21 cellular contexts compared by ENCODE assay signal in the genomic region with DNA sequence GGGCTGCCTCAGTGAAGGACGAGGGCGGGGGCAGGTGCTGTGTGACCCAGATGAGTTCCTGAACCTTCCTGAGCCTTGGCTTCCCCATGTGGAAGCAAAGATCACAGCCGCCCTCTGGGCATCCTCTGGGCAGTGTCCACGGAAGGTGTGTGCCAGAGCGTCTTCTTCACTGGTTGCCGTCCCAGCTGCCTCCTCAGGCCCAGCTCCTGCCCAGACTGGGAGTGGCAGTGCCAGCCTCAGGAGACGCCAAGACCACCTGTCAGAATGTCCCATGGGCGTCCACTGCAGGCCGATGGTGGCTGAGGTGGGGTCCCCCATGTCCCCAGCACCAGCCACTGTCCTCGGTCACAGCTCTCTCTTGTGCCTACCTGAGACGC. TPM values are rescaled to one million over a fixed set of nuclear protein-coding genes. Genes with fewer than 3 reads are reported as not detected.
DNase-seq lines count a peak whose midpoint lies in the region; ATAC-seq and TF ChIP-seq lines count a peak whose summit lies in the region.
"Had no signal": no experiment of that assay in that cellular context is flagged by ENCODE, and none has a peak within 500 bp of the region (broad histone marks: within the 10 kb centered on the region; RNA-seq: fewer than 3 reads in every experiment).

No MANE protein-coding gene starts in this region.

- no peak overlapping the region for H4K5ac ChIP-seq in H9 (ENCODE audit: insufficient read length, low read depth, low read length)

- H3K27me3 ChIP-seq in right lobe of liver (no peaks in the 10 kb centered on the region), vagina (no peaks in the 10 kb centered on the region), H9 (ENCODE audit: insufficient read depth, low read length) (no peaks in the 10 kb centered on the region)

- H3K56ac ChIP-seq in H9 (ENCODE audit: insufficient read length, low read depth, low read length) = no peak overlapping the region

- H4K20me1 ChIP-seq in H9 (ENCODE audit: control insufficient read depth, insufficient read depth, insufficient read length) = peaks cover 2% of the 10 kb centered on the region

- DNase-seq in activated CD8-positive, alpha-beta memory T cell treated with anti-CD3 and anti-CD28 coated beads, Interleukin-2, amount 50 U/mL, for 4 hours = peak; percentile 11
- DNase-seq in activated CD8-positive, alpha-beta memory T cell treated with anti-CD3 and anti-CD28 coated beads, Interleukin-2, amount 50 U/mL, for 48 hours = no peak
- DNase-seq in WTC11 (ENCODE audit: low spot score) (no peak), right lobe of liver (peak in 2 of 3 donors; percentile 9 to 49), vagina (ENCODE audit: extremely low spot score in 2 of 2) (no peak), NCI-H2227 (lab: John Stamatoyannopoulos, UW; ENCODE audit: unreplicated experiment) (no peak), KBM-7 (no peak), H9 (no peak)
- DNase-seq: CD4-positive, alpha-beta memory T cell; DMS153; GDM1; NCI-H1105 treated with DMSO at 0.1 percent for 48 hours; NCI-H1694 treated with DMSO at 0.1 percent for 48 hours; NCI-H226; NCI-H524; PC-3; RPMI8226 had no signal

- H2BK120ac ChIP-seq in H9 (ENCODE audit: low read depth, low read length, poor library complexity, severe bottlenecking) = no peak overlapping the region

- intact Hi-C loops in right lobe of liver (cut with DNase I) = no loop called here
- intact Hi-C loops in vagina (cut with DNase I) = no loop called here

- H3K36me3 ChIP-seq in right lobe of liver = no peaks in the 10 kb centered on the region
- H3K36me3 ChIP-seq in vagina = no peaks in the 10 kb centered on the region

- H2BK12ac ChIP-seq in H9 (ENCODE audit: insufficient read length, low read depth, low read length) = no peak overlapping the region

- no peak overlapping the region; the same call in 1 of the 2 replicates for H3K14ac ChIP-seq in H9 (ENCODE audit: insufficient read depth, low read length)

- no peaks in the 10 kb centered on the region for H3K36me3 Mint-ChIP-seq in WTC11
- peaks cover 0 to 21% (median under 1%) of the 10 kb centered on the region in 3 experiments; a peak in 3 of 7 replicates for H3K36me3 Mint-ChIP-seq in H9 (ENCODE audit: insufficient read depth in 1 of 3, low read depth in 3 of 3)
- H3K36me3 Mint-ChIP-seq: CD4-positive, alpha-beta memory T cell had no signal

- no peak overlapping the region for H2BK15ac ChIP-seq in H9 (ENCODE audit: low read depth, low read length)

- H3K27ac ChIP-seq in right lobe of liver = no peak overlapping the region
- H3K27ac ChIP-seq in vagina = peak overlapping the region; percentile 23
- H3K27ac ChIP-seq in H9 (ENCODE audit: insufficient read length, low read depth, low read length) = no peak overlapping the region

- H3K4me3 Mint-ChIP-seq in WTC11 = no peak overlapping the region
- no peak overlapping the region for H3K4me3 Mint-ChIP-seq in H9
- H3K4me3 Mint-ChIP-seq: B cell; CD4-positive, alpha-beta memory T cell; GM23338 had no signal

- CTCF ChIA-PET in WTC11 (lab: Charles Lee) = interaction anchor here (6.7 kb wide), 1 partner anchor 11 kb away, joined by 41 read pairs; no protein-coding TSS in a partner anchor

- no peak overlapping the region for H3T11ph ChIP-seq in H9 (ENCODE audit: low read length)

- TF ChIP-seq POLR2A in right lobe of liver (IDR thresholded peaks at IDR 0.05) = no peak
- TF ChIP-seq POLR2A in vagina (IDR thresholded peaks at IDR 0.05) = no peak

- H3K4ac ChIP-seq in H9 (ENCODE audit: low read depth, low read length) = no peak overlapping the region

- no peak overlapping the region for H3K4me2 ChIP-seq in H9 (ENCODE audit: insufficient read depth, insufficient read length, low read length)
- H3K4me2 ChIP-seq: GM23338 had no signal

- no peak overlapping the region for H3K23ac ChIP-seq in H9 (ENCODE audit: insufficient read length, low read depth, low read length)

- H3K9me3 ChIP-seq in right lobe of liver = no peaks in the 10 kb centered on the region
- H3K9me3 ChIP-seq in vagina = no peaks in the 10 kb centered on the region
- H3K9me3 ChIP-seq in H9 (ENCODE audit: control insufficient read depth, low read depth, low read length) = no peaks in the 10 kb centered on the region

- no peak overlapping the region for H4K8ac ChIP-seq in H9 (replicated peaks; ENCODE audit: insufficient read length, low read depth, low read length)

- H3K23me2 ChIP-seq in H9 (ENCODE audit: insufficient read length, low read depth, low read length, poor library complexity, severe bottlenecking) = no peaks in the 10 kb centered on the region

- POLR2A ChIA-PET in WTC11 (lab: Charles Lee) = no interaction called here

- H2BK5ac ChIP-seq in H9 (ENCODE audit: insufficient read length, low read length) = no peak overlapping the region

- H3K4me1 Mint-ChIP-seq in WTC11 = peaks cover 3% of the 10 kb centered on the region; the same call in 1 of the 2 replicates
- H3K4me1 Mint-ChIP-seq in H9 = peaks cover 9 to 12% of the 10 kb centered on the region in 2 experiments; a peak in 3 of 4 replicates
- H3K4me1 Mint-ChIP-seq: B cell; CD4-positive, alpha-beta memory T cell had no signal

- no peaks in the 10 kb centered on the region for H3K79me1 ChIP-seq in H9 (ENCODE audit: insufficient read depth, low read depth, low read length, poor library complexity, severe bottlenecking)

- H3K4me3 ChIP-seq in right lobe of liver (no peak overlapping the region), vagina (no peak overlapping the region)
- H3K4me3 ChIP-seq: GM23338, K562 had no signal

- peak overlapping the region; percentile 68 for H3K27ac Mint-ChIP-seq in WTC11
- peak overlapping the region in 1 of 3 experiments; percentile 68; a peak in 1 of 7 replicates for H3K27ac Mint-ChIP-seq in H9
- H3K27ac Mint-ChIP-seq: B cell; CD4-positive, alpha-beta memory T cell; GM23338 had no signal

- no peaks in the 10 kb centered on the region for H3K79me2 ChIP-seq in H9 (ENCODE audit: insufficient read depth, low read length)

- no peak overlapping the region for H2AK5ac ChIP-seq in H9 (ENCODE audit: insufficient read length, low read length)

- TF ChIP-seq CTCF in WTC11 (IDR thresholded peaks at IDR 0.05) (no peak), right lobe of liver (IDR thresholded peaks at IDR 0.05) (no peak), vagina (IDR thresholded peaks at IDR 0.05) (no peak), H9 (conservative IDR thresholded peaks at IDR 0.05) (no peak)

- no peak for ATAC-seq in WTC11
- no peak for ATAC-seq in right lobe of liver
- ATAC-seq: GM23338, HCT116, PC-3 had no signal

- no CpG with 5 or more reads among the region's 11 CpGs for WGBS in right lobe of liver (ENCODE audit: insufficient coverage, low coverage, low lambda C conversion rate, missing lambda C conversion rate)
- no CpG with 5 or more reads among the region's 11 CpGs for WGBS in H9 (ENCODE audit: extremely low coverage, insufficient read length, low lambda C conversion rate)

- H3K27me3 Mint-ChIP-seq in WTC11 (ENCODE audit: low read depth) = no peaks in the 10 kb centered on the region
- H3K27me3 Mint-ChIP-seq in H9 (ENCODE audit: low read depth) = no peaks in the 10 kb centered on the region
- H3K27me3 Mint-ChIP-seq: CD4-positive, alpha-beta memory T cell had no signal

- H4K91ac ChIP-seq in H9 (ENCODE audit: insufficient read length, low read depth, low read length) = no peak overlapping the region

- in situ Hi-C loops in KBM-7 (cut with MboI; ENCODE audit: low pct_unique_long_range_greater_than_20kb, low sequenced_read_pairs) = no loop called here

- H3K9ac ChIP-seq in H9 (ENCODE audit: extremely low read depth, insufficient read length, low read length) = no peak overlapping the region

- no peak overlapping the region for H3K18ac ChIP-seq in H9 (ENCODE audit: insufficient read length, low read depth, low read length)

- no peak overlapping the region for H2AFZ ChIP-seq in H9 (ENCODE audit: low read length)
- H2AFZ ChIP-seq: GM23338 had no signal

- H2BK20ac ChIP-seq in H9 (ENCODE audit: low read depth, low read length, poor library complexity, severe bottlenecking) = no peak overlapping the region

- no peaks in the 10 kb centered on the region for H3K9me3 Mint-ChIP-seq in WTC11
- H3K9me3 Mint-ChIP-seq in H9 = no peaks in the 10 kb centered on the region
- H3K9me3 Mint-ChIP-seq: CD4-positive, alpha-beta memory T cell; GM23338 had no signal

- H3K4me1 ChIP-seq in right lobe of liver (peaks cover 0 to 11% (median 0%) of the 10 kb centered on the region in 4 donors), vagina (peaks cover 59% of the 10 kb centered on the region), H9 (ENCODE audit: insufficient read depth, low read length) (no peaks in the 10 kb centered on the region)

TF ChIP-seq in WTC11, 78 proteins besides CTCF, POLR2A, EP300 and RAD21 (continues in another document):
- no peak for TF ChIP-seq ZNF263 (CRISPR knock-in tag; IDR thresholded peaks at IDR 0.05; ENCODE audit: low read depth)
- TF ChIP-seq GTF2I (CRISPR knock-in tag; conservative IDR thresholded peaks at IDR 0.05) = no peak
- TF ChIP-seq, protein P1, sequence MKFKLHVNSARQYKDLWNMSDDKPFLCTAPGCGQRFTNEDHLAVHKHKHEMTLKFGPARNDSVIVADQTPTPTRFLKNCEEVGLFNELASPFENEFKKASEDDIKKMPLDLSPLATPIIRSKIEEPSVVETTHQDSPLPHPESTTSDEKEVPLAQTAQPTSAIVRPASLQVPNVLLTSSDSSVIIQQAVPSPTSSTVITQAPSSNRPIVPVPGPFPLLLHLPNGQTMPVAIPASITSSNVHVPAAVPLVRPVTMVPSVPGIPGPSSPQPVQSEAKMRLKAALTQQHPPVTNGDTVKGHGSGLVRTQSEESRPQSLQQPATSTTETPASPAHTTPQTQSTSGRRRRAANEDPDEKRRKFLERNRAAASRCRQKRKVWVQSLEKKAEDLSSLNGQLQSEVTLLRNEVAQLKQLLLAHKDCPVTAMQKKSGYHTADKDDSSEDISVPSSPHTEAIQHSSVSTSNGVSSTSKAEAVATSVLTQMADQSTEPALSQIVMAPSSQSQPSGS (CRISPR knock-in tag; IDR thresholded peaks at IDR 0.05; ENCODE audit: borderline replicate concordance, low read depth) = no peak

RNA-seq across cellular contexts. Expression of a gene that starts 10.2 kb away (rescaled TPM):
- 15.5 to 17.2 TPM (median 16.1 TPM) in 3 replicates for total RNA-seq in WTC11 (2021)
- 10 to 100 TPM in 2 of 6 experiments, 1 to 10 TPM in 4; 2.1 to 16.3 (median 7.5) TPM for total RNA-seq in right lobe of liver
- 6.4 TPM for total RNA-seq in vagina
- total RNA-seq in H9 (2021) = 48.1 and 48.5 TPM in 2 replicates

Comparison
In these comparisons a context has a peak if more than half of its experiments do, and no peak if none do; other contexts are left out.
1. DNase-seq: peak in activated CD8-positive, alpha-beta memory T cell treated with anti-CD3 and anti-CD28 coated beads, Interleukin-2, amount 50 U/mL, for 4 hours (single experiment) and right lobe of liver (2 of 3); none in activated CD8-positive, alpha-beta memory T cell treated with anti-CD3 and anti-CD28 coated beads, Interleukin-2, amount 50 U/mL, for 48 hours (single experiment), WTC11 (single experiment), vagina (0 of 2), NCI-H2227 (single experiment), KBM-7 (single experiment) and H9 (single experiment).